ENCODE assay signal across 11 cellular contexts in the genomic region with DNA sequence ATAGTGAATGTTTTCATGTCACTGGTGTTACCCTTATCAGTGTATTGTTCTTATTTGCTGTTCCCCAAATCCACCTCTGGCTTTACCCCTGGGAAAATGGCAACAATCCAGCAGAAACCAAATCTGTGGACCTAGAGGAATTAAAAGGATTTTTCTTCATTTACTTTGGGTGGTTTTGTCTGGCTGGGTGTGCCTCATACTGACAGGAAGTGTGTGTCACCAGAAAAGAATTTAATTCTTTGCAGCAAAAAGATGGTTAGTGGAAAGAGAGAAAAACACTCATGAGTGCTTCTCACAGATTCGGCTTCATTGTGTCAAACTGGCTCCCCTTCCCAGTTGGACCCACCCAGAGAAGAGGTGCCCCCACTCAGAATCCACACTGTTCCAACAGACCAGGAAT. TPM values are rescaled to one million over a fixed set of nuclear protein-coding genes. Genes with fewer than 3 reads are reported as not detected.
A peak's percentile ranks its signal among the peaks of the same experiment; 100 is the strongest.
DNase-seq lines count a peak whose midpoint lies in the region; ATAC-seq and TF ChIP-seq lines count a peak whose summit lies in the region.
"Had no signal": no experiment of that assay in that cellular context is flagged by ENCODE, and none has a peak within 500 bp of the region (broad histone marks: within the 10 kb centered on the region; RNA-seq: fewer than 3 reads in every experiment).

No MANE protein-coding gene starts in this region.

- peak; percentile 32 for ATAC-seq in mucosa of descending colon
- no peak for ATAC-seq in HG03378 (IDR thresholded peaks at IDR 0.05; ENCODE audit: unreplicated experiment)

- TF ChIP-seq CTCF in A673 (conservative IDR thresholded peaks at IDR 0.05; ENCODE audit: low read depth, low read length): no peak
- no peak for TF ChIP-seq CTCF in epithelial cell of esophagus (IDR thresholded peaks at IDR 0.05; ENCODE audit: insufficient read depth, low read depth, low read length, missing control alignments)
- no peak for TF ChIP-seq CTCF in mucosa of descending colon (IDR thresholded peaks at IDR 0.05)

- peaks cover 36% of the 10 kb centered on the region for H3K36me3 ChIP-seq in A673 (ENCODE audit: insufficient read depth, low read length, poor library complexity, severe bottlenecking)
- H3K36me3 ChIP-seq in mucosa of descending colon (ENCODE audit: low read depth): no peaks in the 10 kb centered on the region

- H3K27me3 ChIP-seq in A673 (replicated peaks; ENCODE audit: insufficient read depth, low read depth, low read length, poor library complexity): no peaks in the 10 kb centered on the region

- H3K4me3 ChIP-seq in A673 (ENCODE audit: low read depth, low read length, poor library complexity, severe bottlenecking) (peak overlapping the region; percentile 16), epithelial cell of esophagus (ENCODE audit: low read length) (no peak overlapping the region), mucosa of descending colon (no peak overlapping the region)

- DNase-seq in A673 (ENCODE audit: low spot score) (peak; percentile 95), LoVo (ENCODE audit: low spot score) (peak; percentile 62), epithelial cell of esophagus (ENCODE audit: low read depth) (peak; percentile 60), mucosa of descending colon (no peak), NCI-H1105 (lab: John Stamatoyannopoulos, UW) (no peak), GDM1 (lab: John Stamatoyannopoulos, UW) (no peak)
- no peak for DNase-seq in stimulated activated naive CD4-positive, alpha-beta T cell treated with Interleukin-2 at 50 U/mL for 16 hours (lab: John Stamatoyannopoulos, UW)
- DNase-seq: COR-L47, MV-4-11, posterior cingulate gyrus had no signal

- POLR2A ChIA-PET in A673 (lab: Charles Lee; ENCODE audit: low non-redundant PET): no interaction called here

- CTCF ChIA-PET in A673 (lab: Charles Lee): interaction anchor here (0.6 kb wide), 1 partner anchor 43 kb away, joined by 3 read pairs; no protein-coding TSS in a partner anchor

- peak overlapping the region; percentile 87 for H3K27ac ChIP-seq in A673 (ENCODE audit: low read depth, low read length, poor library complexity, severe bottlenecking)

- H3K9me3 ChIP-seq in A673 (ENCODE audit: low read depth, low read length, poor library complexity, severe bottlenecking) (peaks cover 15% of the 10 kb centered on the region), mucosa of descending colon (no peaks in the 10 kb centered on the region)

- peaks cover 53% of the 10 kb centered on the region for H3K4me1 ChIP-seq in A673 (ENCODE audit: insufficient read depth, low read length, poor library complexity, severe bottlenecking)
- no peaks in the 10 kb centered on the region for H3K4me1 ChIP-seq in mucosa of descending colon (ENCODE audit: low read depth)

- no TSS peak for BruUV-seq in A673 (replicated peaks; lab: Mats Ljungman, UMichigan)

- intact Hi-C loops in A673 (cut with micrococcal nuclease; ENCODE audit: unreplicated experiment) (loop anchor here (5.0 kb wide), 2 partner anchors 99 to 244 kb away; a partner anchor contains a TSS), mucosa of descending colon (cut with DNase I, micrococcal nuclease) (loop anchor here (5.0 kb wide), 1 partner anchor 44 kb away; no protein-coding TSS in a partner anchor)

RNA-seq across cellular contexts. Expression of a gene that starts 38.9 kb away (rescaled TPM):
- total RNA-seq in A673 (2021) (82.7 and 89.1 TPM in 2 replicates), mucosa of descending colon (10 to 100 TPM in 1 of 3 donors, 1 to 10 TPM in 2; 4.7 to 33.7 (median 7.9) TPM)

Comparison
In these comparisons a context has a peak if more than half of its experiments do, and no peak if none do; other contexts are left out.
1. DNase-seq: peak in A673 (single experiment), LoVo (single experiment) and epithelial cell of esophagus (single experiment); none in mucosa of descending colon (0 of 3), stimulated activated naive CD4-positive, alpha-beta T cell treated with Interleukin-2 at 50 U/mL for 16 hours (single experiment), NCI-H1105 (single experiment) and GDM1 (single experiment).